ENCODE assay signal across 10 cellular contexts in the genomic region with DNA sequence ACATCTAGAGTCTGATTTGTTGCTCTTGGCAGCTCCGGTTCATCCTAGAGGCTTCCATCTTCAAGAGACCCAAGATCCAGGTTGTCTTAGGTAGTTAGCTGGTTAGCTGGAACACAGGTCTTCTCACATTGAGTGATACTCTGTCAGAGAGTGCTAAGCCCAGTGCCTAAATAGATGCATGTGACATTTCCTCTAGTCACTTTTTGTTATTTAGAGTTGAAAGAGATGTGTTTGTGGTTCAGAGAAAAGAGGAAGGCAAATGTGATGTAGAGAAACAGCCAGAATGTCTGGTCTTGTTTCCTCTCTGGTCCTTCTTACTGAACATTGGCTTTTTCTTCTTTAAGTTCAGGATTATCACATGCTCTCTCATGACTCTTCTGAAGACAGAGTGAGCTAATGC.
DNase-seq lines count a peak whose midpoint lies in the region; ATAC-seq and TF ChIP-seq lines count a peak whose summit lies in the region.
"Had no signal": no experiment of that assay in that cellular context is flagged by ENCODE, and none has a peak within 500 bp of the region (broad histone marks: within the 10 kb centered on the region; RNA-seq: fewer than 3 reads in every experiment).

No MANE protein-coding gene starts in this region.

- peak overlapping the region; percentile 85 for H3K27ac ChIP-seq in DOHH2 (ENCODE audit: low read depth, low read length)
- H3K27ac ChIP-seq in epithelial cell of prostate: peak overlapping the region; percentile 60

- no peak for TF ChIP-seq CTCF in DOHH2 (IDR thresholded peaks at IDR 0.05; ENCODE audit: low read depth, low read length, poor library complexity, severe bottlenecking)

- H3K9me2 ChIP-seq in DOHH2 (replicated peaks; ENCODE audit: control insufficient read depth, low read length): no peaks in the 10 kb centered on the region

- peak overlapping the region; percentile 57 for H3K4me2 ChIP-seq in DOHH2 (ENCODE audit: low read length)

- H3K36me3 ChIP-seq in DOHH2 (ENCODE audit: control insufficient read depth, low read length): peaks cover 87% of the 10 kb centered on the region

- H3F3A ChIP-seq in DOHH2 (ENCODE audit: control insufficient read depth, insufficient read depth): peaks cover 87% of the 10 kb centered on the region

- ATAC-seq in GM19372 (IDR thresholded peaks at IDR 0.05; ENCODE audit: low read depth, unreplicated experiment) (peak; percentile 54), HG03520 (IDR thresholded peaks at IDR 0.05; ENCODE audit: unreplicated experiment) (peak; percentile 40), HG03196 (IDR thresholded peaks at IDR 0.05; ENCODE audit: unreplicated experiment) (no peak)

- H3K27me3 ChIP-seq in DOHH2 (ENCODE audit: control insufficient read depth, low read length): no peaks in the 10 kb centered on the region

- peaks cover 89% of the 10 kb centered on the region for H3K4me1 ChIP-seq in DOHH2 (ENCODE audit: control insufficient read depth, low read length)

- peaks cover 2% of the 10 kb centered on the region; the same call in 1 of the 2 replicates for H4K20me1 ChIP-seq in DOHH2 (ENCODE audit: control insufficient read depth, insufficient read depth, low read depth, low read length)

- DNase-seq in epithelial cell of prostate (ENCODE audit: low read depth, low spot score) (no peak), DMS153 (lab: John Stamatoyannopoulos, UW) (no peak), NCI-H748 treated with DMSO at 0.1 percent for 48 hours (lab: John Stamatoyannopoulos, UW) (no peak), germinal center (ENCODE audit: low spot score) (no peak)
- DNase-seq: activated CD4-positive, alpha-beta T cell treated with anti-CD3 and anti-CD28 coated beads, Interleukin-2, amount 50 U/mL, for 1 hour; DMS79 treated with DMSO at 0.1 percent for 48 hours had no signal

- H3K9me3 ChIP-seq in DOHH2 (ENCODE audit: control insufficient read depth, insufficient read depth, low read length): no peaks in the 10 kb centered on the region

- H3K4me3 ChIP-seq in DOHH2 (ENCODE audit: low read length): peak overlapping the region; percentile 59

- peaks cover 74% of the 10 kb centered on the region for H3K79me2 ChIP-seq in DOHH2 (ENCODE audit: control insufficient read depth, low read length)
